8 cellular contexts compared by ENCODE assay signal in genomic region chr19:2475702-2476450, GRCh38. TPM values are rescaled to one million over a fixed set of nuclear protein-coding genes. Genes with fewer than 3 reads are reported as not detected.
A peak's percentile ranks its signal among the peaks of the same experiment; 100 is the strongest.
DNase-seq lines count a peak whose midpoint lies in the region; ATAC-seq and TF ChIP-seq lines count a peak whose summit lies in the region.

GADD45B (plus strand) TSS chr19:2476127; CDS start chr19:2476359, 232 bp downstream.

- peaks cover 18% of the 10 kb centered on the region; the same call in 1 of the 2 replicates for H3K79me2 ChIP-seq in SU-DHL-6 (ENCODE audit: insufficient read depth, low read length)

- H3K9ac ChIP-seq in SU-DHL-6 (ENCODE audit: low read length) = peak within 1 kb of the TSS; percentile 80

- H3K9me2 ChIP-seq in SU-DHL-6 (replicated peaks; ENCODE audit: insufficient read depth, low read length) = no peaks in the 10 kb centered on the region

- H2AFZ ChIP-seq in SU-DHL-6 (ENCODE audit: low read depth, low read length, severe bottlenecking) = no peak within 1 kb of the TSS

- no peaks in the 10 kb centered on the region for H4K20me1 ChIP-seq in SU-DHL-6 (ENCODE audit: low read depth, low read length)

- H3K27ac ChIP-seq in SU-DHL-6 (ENCODE audit: low read depth, low read length) = peak within 1 kb of the TSS; percentile 79
- peak within 1 kb of the TSS; percentile 91 to 96 for H3K27ac ChIP-seq in thoracic aorta

- peaks cover 3% of the 10 kb centered on the region for H3K27me3 Mint-ChIP-seq in activated naive CD8-positive, alpha-beta T cell treated with anti-CD3 and anti-CD28 coated beads for 36 hours
- H3K27me3 Mint-ChIP-seq in glutamatergic neuron (ENCODE audit: unreplicated experiment) (peaks cover 26% of the 10 kb centered on the region), osteocyte (ENCODE audit: unreplicated experiment) (no peaks in the 10 kb centered on the region)

- peaks cover 29% of the 10 kb centered on the region for H3K36me3 Mint-ChIP-seq in activated naive CD8-positive, alpha-beta T cell treated with anti-CD3 and anti-CD28 coated beads for 36 hours
- H3K36me3 Mint-ChIP-seq in glutamatergic neuron (ENCODE audit: unreplicated experiment) = no peaks in the 10 kb centered on the region
- H3K36me3 Mint-ChIP-seq in osteocyte (ENCODE audit: unreplicated experiment) = peaks cover 20% of the 10 kb centered on the region

- H3F3A ChIP-seq in SU-DHL-6 (ENCODE audit: insufficient read depth) = peaks cover 12% of the 10 kb centered on the region

- peak within 1 kb of the TSS; percentile 98 for H3K27ac Mint-ChIP-seq in activated naive CD8-positive, alpha-beta T cell treated with anti-CD3 and anti-CD28 coated beads for 36 hours
- H3K27ac Mint-ChIP-seq in glutamatergic neuron (ENCODE audit: unreplicated experiment) = peak within 1 kb of the TSS; percentile 7
- H3K27ac Mint-ChIP-seq in osteocyte (ENCODE audit: unreplicated experiment) = peak within 1 kb of the TSS; percentile 95

- peak within 1 kb of the TSS; percentile 100 for H3K4me3 Mint-ChIP-seq in activated naive CD8-positive, alpha-beta T cell treated with anti-CD3 and anti-CD28 coated beads for 36 hours
- peak within 1 kb of the TSS; percentile 88 for H3K4me3 Mint-ChIP-seq in glutamatergic neuron (ENCODE audit: unreplicated experiment)
- peak within 1 kb of the TSS; percentile 99 for H3K4me3 Mint-ChIP-seq in osteocyte (ENCODE audit: unreplicated experiment)

- H3K4me1 Mint-ChIP-seq in activated naive CD8-positive, alpha-beta T cell treated with anti-CD3 and anti-CD28 coated beads for 36 hours = peaks cover 23% of the 10 kb centered on the region
- H3K4me1 Mint-ChIP-seq in glutamatergic neuron (ENCODE audit: low read depth, unreplicated experiment) (peaks cover 3% of the 10 kb centered on the region), osteocyte (ENCODE audit: unreplicated experiment) (peaks cover 29% of the 10 kb centered on the region)

- H3K27me3 ChIP-seq in SU-DHL-6 (ENCODE audit: low read length) (no peaks in the 10 kb centered on the region), thoracic aorta (replicated peaks; ENCODE audit: insufficient read depth) (no peaks in the 10 kb centered on the region)

- H3K4me2 ChIP-seq in SU-DHL-6 (ENCODE audit: low read depth, low read length, poor library complexity, severe bottlenecking) = peak within 1 kb of the TSS; percentile 59

- TF ChIP-seq CTCF in SU-DHL-6 (IDR thresholded peaks at IDR 0.05; ENCODE audit: insufficient read depth, low read length, poor library complexity, severe bottlenecking) = no peak
- no peak for TF ChIP-seq CTCF in glutamatergic neuron (IDR thresholded peaks at IDR 0.05; ENCODE audit: partially characterized antibody, unreplicated experiment)
- no peak for TF ChIP-seq CTCF in osteocyte (IDR thresholded peaks at IDR 0.05)
- TF ChIP-seq CTCF in thoracic aorta (IDR thresholded peaks at IDR 0.05) = no peak

- peaks cover 2% of the 10 kb centered on the region for H3K9me3 Mint-ChIP-seq in activated naive CD8-positive, alpha-beta T cell treated with anti-CD3 and anti-CD28 coated beads for 36 hours
- peaks cover 3% of the 10 kb centered on the region for H3K9me3 Mint-ChIP-seq in glutamatergic neuron (ENCODE audit: unreplicated experiment)
- H3K9me3 Mint-ChIP-seq in osteocyte (ENCODE audit: unreplicated experiment) = no peaks in the 10 kb centered on the region

- DNase-seq in NCI-H1105 treated with DMSO at 0.1 percent for 48 hours (lab: John Stamatoyannopoulos, UW) = peak; percentile 95
- DNase-seq in activated naive CD8-positive, alpha-beta T cell treated with anti-CD3 and anti-CD28 coated beads for 36 hours = peak; percentile 97
- peak; percentile 87 for DNase-seq in glutamatergic neuron
- peak; percentile 99 for DNase-seq in osteocyte (ENCODE audit: extremely low spot score, unreplicated experiment)
- peak; percentile 89 for DNase-seq in thoracic aorta (ENCODE audit: low spot score)

- H3K4me1 ChIP-seq in thoracic aorta (ENCODE audit: control insufficient read depth in 1 of 2, low read depth in 2 of 2) = peaks cover 13 to 21% of the 10 kb centered on the region in 2 donors

- H3K36me3 ChIP-seq in SU-DHL-6 (ENCODE audit: low read length) = no peaks in the 10 kb centered on the region
- peaks cover 12% of the 10 kb centered on the region for H3K36me3 ChIP-seq in thoracic aorta

- H3K4me3 ChIP-seq in GM08714 (ENCODE audit: low read length) = peak within 1 kb of the TSS; percentile 89
- H3K4me3 ChIP-seq in SU-DHL-6 (ENCODE audit: insufficient read depth, low read length, poor library complexity, severe bottlenecking) = peak within 1 kb of the TSS; percentile 86
- H3K4me3 ChIP-seq in thoracic aorta = peak within 1 kb of the TSS; percentile 89

- ATAC-seq in HG02623 (IDR thresholded peaks at IDR 0.05; ENCODE audit: unreplicated experiment) (peak; percentile 42), thoracic aorta (ENCODE audit: insufficient number of reproducible peaks, low FRiP score, low read depth) (peak; percentile 61)

- H3K9me3 ChIP-seq in SU-DHL-6 (ENCODE audit: insufficient read depth, low read length) = no peaks in the 10 kb centered on the region
- H3K9me3 ChIP-seq in thoracic aorta = no peaks in the 10 kb centered on the region

RNA-seq across cellular contexts. Expression of gene GADD45B, which starts in this region (rescaled TPM):
- 10 to 100 TPM; 83.0 to 97.2 TPM for total RNA-seq in activated naive CD8-positive, alpha-beta T cell treated with anti-CD3 and anti-CD28 coated beads for 36 hours
- total RNA-seq in glutamatergic neuron (ENCODE audit: unreplicated experiment) (3.8 TPM), osteocyte (148 and 165 TPM in 2 replicates), thoracic aorta (100 to 1,000 TPM; 430 to 498 TPM)

Comparison
In these comparisons a context has a peak if more than half of its experiments do, and no peak if none do; other contexts are left out.
1. Peak in every context shown above with its lines: DNase-seq, ATAC-seq, H3K4me3 ChIP-seq and H3K27ac ChIP-seq.
2. RNA of gene GADD45B (total RNA-seq): 430 to 498 TPM in thoracic aorta, 148 to 165 TPM in osteocyte and 83.0 to 97.2 TPM in activated naive CD8-positive, alpha-beta T cell treated with anti-CD3 and anti-CD28 coated beads for 36 hours; 3.8 TPM in glutamatergic neuron (single experiment); every median in the first group is over 10 times any median in the second.
3. H3K27ac Mint-ChIP-seq: peak in every context shown above with its lines; median percentile 98 in activated naive CD8-positive, alpha-beta T cell treated with anti-CD3 and anti-CD28 coated beads for 36 hours; 95 in osteocyte; 7 in glutamatergic neuron.